ENCODE assay signal across 8 cellular contexts in genomic region chr11:16738198-16738948, GRCh38. TPM values are rescaled to one million over a fixed set of nuclear protein-coding genes. Genes with fewer than 3 reads are reported as not detected.
DNase-seq lines count a peak whose midpoint lies in the region; ATAC-seq lines count a peak whose summit lies in the region.

C11orf58 (plus strand) TSS chr11:16738647; CDS start chr11:16738779, 132 bp downstream.

- peaks cover 4 to 16% of the 10 kb centered on the region in 2 donors for H3K36me3 Mint-ChIP-seq in activated naive CD4-positive, alpha-beta T cell treated with anti-CD3 and anti-CD28 coated beads, Interleukin-2, amount 50 U/mL, for 72 hours

- DNase-seq in NCI-H1092 treated with DMSO at 0.1 percent for 48 hours (lab: John Stamatoyannopoulos, UW), result peak; percentile 98
- peak; percentile 97 for DNase-seq in SKM-1 (lab: John Stamatoyannopoulos, UW; ENCODE audit: unreplicated experiment)
- DNase-seq in activated naive CD4-positive, alpha-beta T cell treated with anti-CD3 and anti-CD28 coated beads, Interleukin-2, amount 50 U/mL, for 72 hours (ENCODE audit: low spot score in 2 of 2), result peak; percentile 88 to 94
- DNase-seq in glomerular endothelial cell (ENCODE audit: extremely low read depth, low read depth, low spot score), result peak; percentile 88
- DNase-seq in occipital lobe (lab: John Stamatoyannopoulos, UW), result peak; percentile 96

- H3K9me3 Mint-ChIP-seq in activated naive CD4-positive, alpha-beta T cell treated with anti-CD3 and anti-CD28 coated beads, Interleukin-2, amount 50 U/mL, for 72 hours, result no peaks in the 10 kb centered on the region

- peak within 1 kb of the TSS; percentile 86 for H3K27ac ChIP-seq in temporal lobe (ENCODE audit: low read depth, low read length)

- H3K4me3 ChIP-seq in GM08714 (ENCODE audit: low read length), result peak within 1 kb of the TSS; percentile 100

- ATAC-seq in HG02610 (IDR thresholded peaks at IDR 0.05; ENCODE audit: unreplicated experiment), result peak; percentile 97
- peak; percentile 96 to 98 for ATAC-seq in activated naive CD4-positive, alpha-beta T cell treated with anti-CD3 and anti-CD28 coated beads, Interleukin-2, amount 50 U/mL, for 72 hours

- H3K27ac Mint-ChIP-seq in activated naive CD4-positive, alpha-beta T cell treated with anti-CD3 and anti-CD28 coated beads, Interleukin-2, amount 50 U/mL, for 72 hours, result no peak within 1 kb of the TSS

RNA-seq across cellular contexts. Expression of gene C11orf58, which starts in this region (rescaled TPM):
- 100 to 1,000 TPM; 125 to 139 TPM for total RNA-seq in activated naive CD4-positive, alpha-beta T cell treated with anti-CD3 and anti-CD28 coated beads, Interleukin-2, amount 50 U/mL, for 72 hours
- total RNA-seq in glomerular endothelial cell, result 130 and 144 TPM in 2 replicates
- 266 TPM for total RNA-seq in occipital lobe
- total RNA-seq in temporal lobe, result 209 TPM

Comparison
In these comparisons a context has a peak if more than half of its experiments do, and no peak if none do; other contexts are left out.
1. Peak in every context shown above with its lines: DNase-seq, ATAC-seq, H3K4me3 ChIP-seq and H3K27ac ChIP-seq.